In genomic region chr12:23719493-23719892, GRCh38 we compare ENCODE assay signal across 32 cellular contexts.
"Had no signal": no experiment of that assay in that cellular context is flagged by ENCODE, and none has a peak within 500 bp of the region (broad histone marks: within the 10 kb centered on the region; RNA-seq: fewer than 3 reads in every experiment).

No MANE protein-coding gene starts in this region.

- DNase-seq: activated effector memory CD4-positive, alpha-beta T cell treated with anti-CD3 and anti-CD28 coated beads, Interleukin-2, amount 50 U/mL, for 16 hours; activated effector memory CD4-positive, alpha-beta T cell treated with Interleukin-2 at 50 U/mL for 16 hours; activated gamma-delta T cell; activated gamma-delta T cell treated with Interleukin-2 at 50 U/mL for 16 hours; activated naive CD4-positive, alpha-beta T cell; activated naive CD4-positive, alpha-beta T cell treated with anti-CD3 and anti-CD28 coated beads for 36 hours; activated naive CD4-positive, alpha-beta T cell treated with anti-CD3 and anti-CD28 coated beads, Interleukin-2, amount 10 ng/mL, durations not matched to agents 7 days and 5 days; activated naive CD4-positive, alpha-beta T cell treated with anti-CD3 and anti-CD28 coated beads, Interleukin-2, amount 50 U/mL, for 16 hours; activated naive CD4-positive, alpha-beta T cell treated with Interleukin-2 at 50 U/mL for 16 hours; activated naive CD8-positive, alpha-beta T cell treated with anti-CD3 and anti-CD28 coated beads for 36 hours; activated naive CD8-positive, alpha-beta T cell treated with anti-CD3 and anti-CD28 coated beads, Interleukin-2, amount 10 ng/mL, durations not matched to agents 7 days and 5 days; activated naive CD8-positive, alpha-beta T cell treated with anti-CD3 and anti-CD28 coated beads, Interleukin-2, amount 50 U/mL, for 24 hours; activated T-cell treated with anti-CD3 and anti-CD28 coated beads, Interleukin-2, amount 50 U/mL, for 4 hours; activated T-cell treated with anti-CD3 and anti-CD28 coated beads, Interleukin-2, amount 50 U/mL, for 48 hours; activated T-cell treated with anti-CD3 and anti-CD28 coated beads, Interleukin-2, amount 50 U/mL, for 72 hours; adrenal gland; amniotic stem cell; amygdala; anterior cingulate cortex; aorta; body of pancreas; brain microvascular endothelial cell; caudate nucleus; central memory CD4-positive, alpha-beta T cell; cerebellar nuclear complex had no signal

- ATAC-seq: activated naive CD4-positive, alpha-beta T cell treated with anti-CD3 and anti-CD28 coated beads, Interleukin-2, amount 50 U/mL, for 72 hours; activated naive CD8-positive, alpha-beta T cell treated with anti-CD3 and anti-CD28 coated beads, Interleukin-2, amount 50 U/mL, for 24 hours; activated T-cell treated with anti-CD3 and anti-CD28 coated beads, Interleukin-2, amount 50 U/mL, for 4 hours; activated T-cell treated with anti-CD3 and anti-CD28 coated beads, Interleukin-2, amount 50 U/mL, for 72 hours; activated T-helper 17 cell treated with anti-CD3 and anti-CD28 coated beads, Interleukin-2, amount 50 U/mL, for 72 hours; body of pancreas had no signal

- H3K36me3 ChIP-seq: adrenal gland, ascending aorta, brain microvascular endothelial cell, breast epithelium, cardiac muscle cell had no signal

- H3K4me1 ChIP-seq: adrenal gland, ascending aorta, body of pancreas, breast epithelium had no signal

- FAIRE-seq: astrocyte, bronchial epithelial cell had no signal

- H3K4me3 ChIP-seq: adrenal gland, ascending aorta, body of pancreas, breast epithelium, cardiac muscle cell had no signal

- H3K27ac ChIP-seq: adrenal gland, ascending aorta, body of pancreas, brain microvascular endothelial cell, breast epithelium, cardiac muscle cell had no signal

- H3K27me3 ChIP-seq: adrenal gland, ascending aorta, body of pancreas, brain microvascular endothelial cell, breast epithelium, cardiac muscle cell had no signal

- H3K9me3 ChIP-seq: adrenal gland, ascending aorta, body of pancreas, breast epithelium had no signal
